ENCODE assay signal across 8 cellular contexts in the genomic region with DNA sequence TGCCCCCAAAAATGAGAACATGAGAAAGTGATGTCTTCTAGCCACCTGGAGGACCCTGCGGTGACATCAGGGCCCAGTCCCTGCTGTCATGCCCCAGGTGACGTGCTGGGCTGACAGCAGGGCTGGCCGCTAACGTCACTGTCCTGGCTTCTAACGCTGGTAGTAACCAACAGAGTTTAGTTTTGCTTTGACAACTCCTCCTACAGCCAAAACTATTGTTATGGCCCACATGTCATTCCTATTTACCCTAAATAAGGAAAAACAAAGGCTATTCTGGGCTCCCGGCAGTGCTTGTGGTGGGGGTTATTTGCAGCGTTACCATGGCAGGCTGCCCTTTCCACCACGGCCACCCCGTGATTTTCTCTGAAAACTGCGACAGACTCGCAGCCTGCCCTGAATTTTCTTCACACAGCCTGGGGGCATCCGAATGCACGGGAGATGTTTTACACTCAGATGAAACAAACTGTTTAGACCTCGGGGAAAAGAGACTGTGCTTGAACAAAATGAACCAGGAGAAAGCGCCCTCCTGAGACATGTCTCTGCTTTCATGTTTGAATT.
DNase-seq lines count a peak whose midpoint lies in the region; ATAC-seq, FAIRE-seq and TF ChIP-seq lines count a peak whose summit lies in the region.

No MANE protein-coding gene starts in this region.

- no peak for FAIRE-seq in HepG2 (lab: Jason Lieb, UNC)

- H4K20me1 ChIP-seq in HepG2 (ENCODE audit: insufficient read depth, low read length) (no peaks in the 10 kb centered on the region), KMS-11 (ENCODE audit: insufficient read depth) (no peaks in the 10 kb centered on the region), mammary epithelial cell (ENCODE audit: insufficient read depth, low read length) (no peaks in the 10 kb centered on the region)

- WGBS in right lobe of liver (ENCODE audit: insufficient coverage, low coverage, low lambda C conversion rate, missing lambda C conversion rate) = 46% methylated on average over 13 of the region's 15 CpGs
- WGBS in HepG2 (ENCODE audit: low lambda C conversion rate) = 93% methylated on average over 14 of the region's 15 CpGs
- WGBS in mammary epithelial cell (ENCODE audit: low coverage, missing lambda C conversion rate) = 14% methylated on average over 15 of the region's 15 CpGs

- no peak overlapping the region for H2AFZ ChIP-seq in HepG2 (ENCODE audit: low read length)
- peak overlapping the region; percentile 58 for H2AFZ ChIP-seq in KMS-11 (ENCODE audit: low read depth)
- H2AFZ ChIP-seq in mammary epithelial cell (ENCODE audit: low read depth, low read length) = peak overlapping the region; percentile 80

- no peak for TF ChIP-seq RAD21 in HepG2 (CRISPR knock-in tag; IDR thresholded peaks at IDR 0.05)

- H3K79me2 ChIP-seq in HepG2 (ENCODE audit: insufficient read depth, low read length) (no peaks in the 10 kb centered on the region), KMS-11 (ENCODE audit: insufficient read depth, low read depth) (no peaks in the 10 kb centered on the region), mammary epithelial cell (ENCODE audit: insufficient read depth, low read length) (no peaks in the 10 kb centered on the region)

- TF ChIP-seq EP300 in HepG2 (IDR thresholded peaks at IDR 0.05; ENCODE audit: low read depth in 2 of 2, low read length in 2 of 2) (no peak), HepG2 (CRISPR knock-in tag; IDR thresholded peaks at IDR 0.05; ENCODE audit: borderline replicate concordance) (no peak)

- ATAC-seq in right lobe of liver (peak; percentile 12 to 43 (median 30)), HepG2 (no peak)

- H3K9me3 ChIP-seq in right lobe of liver (no peaks in the 10 kb centered on the region), HepG2 (ENCODE audit: low read length) (no peaks in the 10 kb centered on the region), mammary epithelial cell (replicated peaks; ENCODE audit: insufficient read depth, low read length) (no peaks in the 10 kb centered on the region), subcutaneous abdominal adipose tissue (ENCODE audit: control insufficient read depth in 5 of 5, low read length in 5 of 5) (no peaks in the 10 kb centered on the region)

- no peaks in the 10 kb centered on the region for H3K36me3 ChIP-seq in right lobe of liver
- H3K36me3 ChIP-seq in HepG2 (replicated peaks in 1 of 2; ENCODE audit: control insufficient read depth in 1 of 2, insufficient read depth in 2 of 2, low read length in 2 of 2) = no peaks in the 10 kb centered on the region
- H3K36me3 ChIP-seq in KMS-11 (ENCODE audit: insufficient read depth) = no peaks in the 10 kb centered on the region
- H3K36me3 ChIP-seq in mammary epithelial cell (ENCODE audit: insufficient read depth, low read length) = no peaks in the 10 kb centered on the region
- H3K36me3 ChIP-seq in subcutaneous abdominal adipose tissue (ENCODE audit: control insufficient read depth in 5 of 5, insufficient read depth in 5 of 5, low read length in 5 of 5) = no peaks in the 10 kb centered on the region

- dilution Hi-C loops in mammary epithelial cell (cut with HindIII; ENCODE audit: low sequenced_read_pairs) = no loop called here

- H3K27me3 ChIP-seq in right lobe of liver (no peaks in the 10 kb centered on the region), HepG2 (ENCODE audit: control insufficient read depth in 1 of 2, insufficient read depth in 2 of 2, low read length in 2 of 2) (no peaks in the 10 kb centered on the region), KMS-11 (ENCODE audit: insufficient read depth, low read depth) (no peaks in the 10 kb centered on the region), mammary epithelial cell (ENCODE audit: insufficient read depth, low read length) (no peaks in the 10 kb centered on the region), subcutaneous abdominal adipose tissue (ENCODE audit: control insufficient read depth in 5 of 5, insufficient read depth in 4 of 5, low read length in 5 of 5) (no peaks in the 10 kb centered on the region)

- H3K4me2 ChIP-seq in HepG2 (ENCODE audit: low read depth, low read length) (no peak overlapping the region), KMS-11 (peak overlapping the region; percentile 58), mammary epithelial cell (ENCODE audit: insufficient read depth, low read depth, low read length) (peak overlapping the region; percentile 69)

- no peak overlapping the region for H3K27ac ChIP-seq in right lobe of liver
- no peak overlapping the region for H3K27ac ChIP-seq in HepG2 (ENCODE audit: extremely low read length, insufficient read depth, low read length)
- H3K27ac ChIP-seq in KMS-11 = peak overlapping the region; percentile 84
- H3K27ac ChIP-seq in mammary epithelial cell (ENCODE audit: insufficient read depth, low read depth, low read length) = no peak overlapping the region
- peak overlapping the region; percentile 54 for H3K27ac ChIP-seq in subcutaneous abdominal adipose tissue (ENCODE audit: low read depth, low read length)

- intact Hi-C loops in right lobe of liver (cut with DNase I) (no loop called here), HepG2 (cut with micrococcal nuclease; ENCODE audit: unreplicated experiment) (no loop called here), mammary epithelial cell (cut with micrococcal nuclease) (no loop called here)

- TF ChIP-seq CTCF in right lobe of liver (IDR thresholded peaks at IDR 0.05) (no peak), HepG2 (CRISPR knock-in tag; IDR thresholded peaks at IDR 0.05) (no peak), KMS-11 (conservative IDR thresholded peaks at IDR 0.05; ENCODE audit: low read depth, low read length) (no peak), mammary epithelial cell (conservative IDR thresholded peaks at IDR 0.05 in 1 of 2, IDR thresholded peaks at IDR 0.05 in 1 of 2; ENCODE audit: extremely low read depth in 1 of 2, insufficient read depth in 1 of 2, low read depth in 1 of 2, low read length in 2 of 2) (no peak)

- CTCF ChIA-PET in HepG2 (lab: Yijun Ruan, JAX; ENCODE audit: low intra/inter-chr PET ratio, low total read pairs) = no interaction called here
- CTCF ChIA-PET in mammary epithelial cell (lab: Charles Lee; ENCODE audit: low non-redundant PET) = no interaction called here

- H3K4me1 ChIP-seq in right lobe of liver (no peaks in the 10 kb centered on the region), HepG2 (ENCODE audit: insufficient read depth, low read length) (no peaks in the 10 kb centered on the region), KMS-11 (ENCODE audit: low read depth, poor library complexity, severe bottlenecking) (peaks cover 57% of the 10 kb centered on the region), mammary epithelial cell (ENCODE audit: insufficient read depth, low read length) (no peaks in the 10 kb centered on the region), subcutaneous abdominal adipose tissue (ENCODE audit: control insufficient read depth in 5 of 5, insufficient read depth in 5 of 5, low read length in 5 of 5) (peaks cover 6 to 42% (median 26%) of the 10 kb centered on the region in 5 donors)

- in situ Hi-C loops in HepG2 (cut with HindIII; ENCODE audit: extremely low pct_ligation_motif_present, low pct_unique_long_range_greater_than_20kb) = no loop called here
- in situ Hi-C loops in mammary epithelial cell (cut with MboI; ENCODE audit: low sequenced_read_pairs in 2 of 2) = no loop called here

- H3K9ac ChIP-seq in HepG2 (ENCODE audit: insufficient read depth, low read depth, low read length) (no peak overlapping the region), KMS-11 (peak overlapping the region; percentile 76), mammary epithelial cell (ENCODE audit: insufficient read depth, low read length) (no peak overlapping the region), subcutaneous abdominal adipose tissue (ENCODE audit: low read length in 5 of 5) (peak overlapping the region; percentile 15 to 60 (median 28))

- TF ChIP-seq POLR2A in right lobe of liver (IDR thresholded peaks at IDR 0.05) (no peak), HepG2 (IDR thresholded peaks at IDR 0.05; ENCODE audit: insufficient read depth in 1 of 2, low read depth in 2 of 2, low read length in 2 of 2) (no peak)

- no peak for DNase-seq in right lobe of liver
- no peak for DNase-seq in HepG2 (ENCODE audit: low spot score)
- no peak for DNase-seq in mammary epithelial cell
- peak; percentile 71 for DNase-seq in left kidney (ENCODE audit: low read depth, low spot score)
- DNase-seq in activated CD4-positive, CD25-positive, alpha-beta regulatory T cell (lab: John Stamatoyannopoulos, UW) = no peak
- DNase-seq in NCI-H510A treated with DMSO at 0.1 percent for 48 hours (lab: John Stamatoyannopoulos, UW) = no peak

- BruUV-seq in HepG2 (replicated peaks; lab: Mats Ljungman, UMichigan) (no TSS peak), mammary epithelial cell (replicated peaks; lab: Mats Ljungman, UMichigan) (no TSS peak)

- POLR2A ChIA-PET in HepG2 (lab: Yijun Ruan, JAX) = no interaction called here

- H3K4me3 ChIP-seq in right lobe of liver (no peak overlapping the region), HepG2 (replicated peaks in 1 of 3; ENCODE audit: insufficient read depth in 1 of 3, low read depth in 2 of 3, low read length in 3 of 3) (no peak overlapping the region), KMS-11 (IDR thresholded peaks at IDR 0.05; ENCODE audit: insufficient read depth, low read depth, low read length) (no peak overlapping the region), mammary epithelial cell (replicated peaks in 1 of 3; ENCODE audit: insufficient read depth in 1 of 3, low read depth in 2 of 3, low read length in 3 of 3) (peak overlapping the region in 2 of 3 experiments; percentile 19 to 23), subcutaneous abdominal adipose tissue (ENCODE audit: low read depth in 1 of 5, low read length in 5 of 5) (peak overlapping the region; percentile 46 to 67 (median 61))

TF ChIP-seq in HepG2, 621 proteins besides CTCF, POLR2A, EP300 and RAD21:
- no peak for TF ChIP-seq PTBP1 (IDR thresholded peaks at IDR 0.05; ENCODE audit: low read depth, low read length, poor library complexity, severe bottlenecking)
- no peak for TF ChIP-seq ZNF180 (CRISPR knock-in tag; IDR thresholded peaks at IDR 0.05; ENCODE audit: borderline replicate concordance, low read depth)
- TF ChIP-seq SMYD3 (CRISPR knock-in tag; IDR thresholded peaks at IDR 0.05) = no peak
- TF ChIP-seq JUN (CRISPR knock-in tag; IDR thresholded peaks at IDR 0.05) = no peak
TF ChIP-seq in HepG2: peak in this region for 0.

Comparison
In these comparisons a context has a peak if more than half of its experiments do, and no peak if none do; other contexts are left out.
1. H3K27ac ChIP-seq: peak in KMS-11 (single experiment) and subcutaneous abdominal adipose tissue (single experiment); none in right lobe of liver (0 of 3), HepG2 (single experiment) and mammary epithelial cell (single experiment).
2. H3K4me3 ChIP-seq: peak in mammary epithelial cell (2 of 3) and subcutaneous abdominal adipose tissue (5 of 5); none in right lobe of liver (0 of 3), HepG2 (0 of 3) and KMS-11 (single experiment).
3. H3K9ac ChIP-seq: peak in KMS-11 (single experiment) and subcutaneous abdominal adipose tissue (5 of 5); none in HepG2 (single experiment) and mammary epithelial cell (single experiment).